Comparison of ENCODE assay signal across 9 cellular contexts in the genomic region with DNA sequence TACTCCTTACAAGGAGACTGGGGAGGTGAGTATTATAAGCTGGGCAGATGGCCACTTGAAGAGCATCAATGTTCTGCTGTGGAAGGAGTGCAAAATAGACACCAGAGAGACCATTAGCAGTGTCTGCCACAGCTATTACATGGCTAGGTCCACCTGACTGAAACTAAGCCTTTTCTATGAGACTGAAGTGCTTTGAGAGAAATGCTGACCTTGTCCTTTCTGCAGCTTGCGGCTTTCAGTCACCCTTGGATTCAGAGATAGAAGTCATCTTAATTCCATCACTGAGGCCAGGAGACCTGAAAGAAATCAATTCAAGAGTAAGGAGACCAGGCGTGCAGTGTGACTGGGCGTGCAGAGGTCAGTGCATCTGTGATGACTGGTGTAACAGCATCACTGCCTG. TPM values are rescaled to one million over a fixed set of nuclear protein-coding genes. Genes with fewer than 3 reads are reported as not detected.
A peak's percentile ranks its signal among the peaks of the same experiment; 100 is the strongest.
DNase-seq lines count a peak whose midpoint lies in the region; ATAC-seq, FAIRE-seq and TF ChIP-seq lines count a peak whose summit lies in the region.
"Had no signal": no experiment of that assay in that cellular context is flagged by ENCODE, and none has a peak within 500 bp of the region (broad histone marks: within the 10 kb centered on the region; RNA-seq: fewer than 3 reads in every experiment).

No MANE protein-coding gene starts in this region.

- H3K27ac ChIP-seq in kidney (ENCODE audit: low read depth in 2 of 2, low read length in 2 of 2) (no peak overlapping the region), smooth muscle cell (ENCODE audit: low read depth) (no peak overlapping the region)

- DNase-seq in activated T-cell treated with anti-CD3 and anti-CD28 coated beads, Interleukin-2, amount 50 U/mL, for 24 hours, result no peak
- no peak for DNase-seq in activated T-cell treated with anti-CD3 and anti-CD28 coated beads, Interleukin-2, amount 50 U/mL, for 48 hours
- no peak for DNase-seq in activated naive CD8-positive, alpha-beta T cell treated with anti-CD3 and anti-CD28 coated beads for 36 hours
- DNase-seq in kidney (no peak), smooth muscle cell (lab: John Stamatoyannopoulos, UW; ENCODE audit: unreplicated experiment) (no peak), islet precursor cell (no peak), GM12891 (ENCODE audit: insufficient read length, low spot score) (no peak)
- DNase-seq: NCI-H510A treated with DMSO at 0.1 percent for 48 hours had no signal

- H4K20me1 ChIP-seq in smooth muscle cell (ENCODE audit: low read depth), result no peaks in the 10 kb centered on the region

- FAIRE-seq in kidney (lab: Jason Lieb, UNC) (no peak), GM12891 (lab: Jason Lieb, UNC) (no peak)

- peak overlapping the region; percentile 74 for H3K4me2 ChIP-seq in smooth muscle cell

- peaks cover 9 to 49% of the 10 kb centered on the region in 2 donors for H3K9me3 ChIP-seq in kidney (ENCODE audit: control insufficient read depth in 1 of 2, low read length in 2 of 2)
- peaks cover 4% of the 10 kb centered on the region for H3K9me3 ChIP-seq in smooth muscle cell (replicated peaks; ENCODE audit: low read depth)

- H3K9ac ChIP-seq in kidney (ENCODE audit: low read length in 2 of 2) (no peak overlapping the region), smooth muscle cell (ENCODE audit: low read depth) (no peak overlapping the region)

- H3K36me3 ChIP-seq in kidney (ENCODE audit: control insufficient read depth in 1 of 2, insufficient read depth in 2 of 2, low read length in 2 of 2) (peaks cover 3 to 7% of the 10 kb centered on the region in 2 donors), smooth muscle cell (ENCODE audit: low read depth) (peaks cover 6% of the 10 kb centered on the region)

- H3K4me3 Mint-ChIP-seq in activated T-cell treated with anti-CD3 and anti-CD28 coated beads, Interleukin-2, amount 50 U/mL, for 24 hours, result peak overlapping the region; percentile 83
- H3K4me3 Mint-ChIP-seq in activated naive CD8-positive, alpha-beta T cell treated with anti-CD3 and anti-CD28 coated beads for 36 hours, result peak overlapping the region; percentile 86

- H3K4me1 ChIP-seq in kidney (ENCODE audit: control insufficient read depth in 1 of 2, insufficient read depth in 1 of 2, low read depth in 1 of 2, low read length in 2 of 2) (peaks cover 7 to 10% of the 10 kb centered on the region in 2 donors), smooth muscle cell (ENCODE audit: low read depth) (no peaks in the 10 kb centered on the region)

- no peaks in the 10 kb centered on the region for H3K27me3 Mint-ChIP-seq in activated T-cell treated with anti-CD3 and anti-CD28 coated beads, Interleukin-2, amount 50 U/mL, for 24 hours
- no peaks in the 10 kb centered on the region for H3K27me3 Mint-ChIP-seq in activated naive CD8-positive, alpha-beta T cell treated with anti-CD3 and anti-CD28 coated beads for 36 hours

- no peak for TF ChIP-seq POLR2A in GM12891 (IDR thresholded peaks at IDR 0.05; ENCODE audit: low read depth, low read length)

- peaks cover 66% of the 10 kb centered on the region for H3K9me3 Mint-ChIP-seq in activated T-cell treated with anti-CD3 and anti-CD28 coated beads, Interleukin-2, amount 50 U/mL, for 24 hours
- peaks cover 55% of the 10 kb centered on the region for H3K9me3 Mint-ChIP-seq in activated naive CD8-positive, alpha-beta T cell treated with anti-CD3 and anti-CD28 coated beads for 36 hours

- no peak for TF ChIP-seq CTCF in kidney (IDR thresholded peaks at IDR 0.05; ENCODE audit: borderline replicate concordance, extremely low read depth, insufficient read depth)
- no peak for TF ChIP-seq CTCF in smooth muscle cell (IDR thresholded peaks at IDR 0.05; ENCODE audit: borderline replicate concordance, insufficient read depth, poor library complexity, severe bottlenecking)

- 99% methylated on average over 3 of the region's 3 CpGs for WGBS in smooth muscle cell (ENCODE audit: low lambda C conversion rate)

- H3K4me1 Mint-ChIP-seq in activated T-cell treated with anti-CD3 and anti-CD28 coated beads, Interleukin-2, amount 50 U/mL, for 24 hours (ENCODE audit: low read depth), result peaks cover 23% of the 10 kb centered on the region
- peaks cover 19% of the 10 kb centered on the region for H3K4me1 Mint-ChIP-seq in activated naive CD8-positive, alpha-beta T cell treated with anti-CD3 and anti-CD28 coated beads for 36 hours

- intact Hi-C loops in kidney (cut with DNase I), result no loop called here

- no peaks in the 10 kb centered on the region for H3K27me3 ChIP-seq in smooth muscle cell (ENCODE audit: low read depth)

- peak overlapping the region; percentile 95 for H3K27ac Mint-ChIP-seq in activated T-cell treated with anti-CD3 and anti-CD28 coated beads, Interleukin-2, amount 50 U/mL, for 24 hours
- H3K27ac Mint-ChIP-seq in activated naive CD8-positive, alpha-beta T cell treated with anti-CD3 and anti-CD28 coated beads for 36 hours, result peak overlapping the region; percentile 93

- H3K36me3 Mint-ChIP-seq in activated T-cell treated with anti-CD3 and anti-CD28 coated beads, Interleukin-2, amount 50 U/mL, for 24 hours (ENCODE audit: low read depth), result peaks cover 67% of the 10 kb centered on the region
- H3K36me3 Mint-ChIP-seq in activated naive CD8-positive, alpha-beta T cell treated with anti-CD3 and anti-CD28 coated beads for 36 hours, result peaks cover 61% of the 10 kb centered on the region

- no peak overlapping the region for H2AFZ ChIP-seq in smooth muscle cell (ENCODE audit: low read depth)

- H3F3A ChIP-seq in smooth muscle cell (ENCODE audit: low read depth), result no peaks in the 10 kb centered on the region

- H3K79me2 ChIP-seq in smooth muscle cell (ENCODE audit: low read depth), result no peaks in the 10 kb centered on the region

- H3K4me3 ChIP-seq in kidney (ENCODE audit: low read length in 2 of 2), result peak overlapping the region; percentile 73 to 84
- peak overlapping the region; percentile 81 for H3K4me3 ChIP-seq in smooth muscle cell

- no peak for ATAC-seq in HG03354 (IDR thresholded peaks at IDR 0.05; ENCODE audit: poor library complexity, severe bottlenecking, unreplicated experiment)

TF ChIP-seq in GM12891, 5 proteins besides CTCF, POLR2A, EP300 and RAD21:
- TF ChIP-seq POU2F2 (IDR thresholded peaks at IDR 0.05; ENCODE audit: low read depth, low read length), result no peak
- TF ChIP-seq PAX5 (IDR thresholded peaks at IDR 0.05; ENCODE audit: insufficient read depth, low read length, severe bottlenecking), result no peak
- no peak for TF ChIP-seq SPI1 (IDR thresholded peaks at IDR 0.05; ENCODE audit: low read depth, low read length)
- TF ChIP-seq POLR2AphosphoS5 (IDR thresholded peaks at IDR 0.05; ENCODE audit: low read depth, low read length), result no peak
- TF ChIP-seq TAF1 (IDR thresholded peaks at IDR 0.05; ENCODE audit: low read depth, low read length), result no peak

RNA-seq across cellular contexts. Expression of a gene that starts 1.3 kb away (rescaled TPM):
- total RNA-seq in activated naive CD8-positive, alpha-beta T cell treated with anti-CD3 and anti-CD28 coated beads for 36 hours, result 1 to 10 TPM; 4.3 to 5.7 TPM
- 11.6 TPM for total RNA-seq in kidney
- polyA plus RNA-seq in kidney (ENCODE audit: insufficient read depth, low read depth, low replicate concordance), result 3.4 TPM
- 6.9 and 7.9 TPM in 2 replicates for total RNA-seq in smooth muscle cell
- 5.2 and 6.2 TPM in 2 replicates for polyA plus RNA-seq in smooth muscle cell
- polyA plus RNA-seq in GM12891 (2012; ENCODE audit: low read depth, missing spikeins), result 0.47 TPM

RNA-seq across cellular contexts. Expression of a gene that starts 29.8 kb away (rescaled TPM):
- 1 to 10 TPM; 1.2 to 1.5 TPM for total RNA-seq in activated naive CD8-positive, alpha-beta T cell treated with anti-CD3 and anti-CD28 coated beads for 36 hours
- 9.3 TPM for total RNA-seq in kidney
- 2.6 TPM for polyA plus RNA-seq in kidney (ENCODE audit: insufficient read depth, low read depth, low replicate concordance)
- 0.90 and 2.0 TPM in 2 replicates for total RNA-seq in smooth muscle cell
- 1.0 and 1.1 TPM in 2 replicates for polyA plus RNA-seq in smooth muscle cell
- not detected for polyA plus RNA-seq in GM12891 (2012; ENCODE audit: low read depth, missing spikeins)

RNA-seq across cellular contexts. Expression of a gene that starts 29.8 kb away (rescaled TPM):
- total RNA-seq in activated naive CD8-positive, alpha-beta T cell treated with anti-CD3 and anti-CD28 coated beads for 36 hours, result 1 to 10 TPM; 3.6 to 4.3 TPM
- total RNA-seq in kidney, result 6.6 TPM
- polyA plus RNA-seq in kidney (ENCODE audit: insufficient read depth, low read depth, low replicate concordance), result 5.1 TPM
- total RNA-seq in smooth muscle cell, result 2.5 and 2.6 TPM in 2 replicates
- polyA plus RNA-seq in smooth muscle cell, result 1.4 TPM in 2 replicates
- 1.3 TPM for polyA plus RNA-seq in GM12891 (2012; ENCODE audit: low read depth, missing spikeins)

RNA-seq across cellular contexts. Expression of a gene that starts 57.7 kb away (rescaled TPM):
- 1 to 10 TPM; 5.4 TPM for total RNA-seq in activated naive CD8-positive, alpha-beta T cell treated with anti-CD3 and anti-CD28 coated beads for 36 hours
- total RNA-seq in kidney (7.6 TPM), smooth muscle cell (5.9 and 10.1 TPM in 2 replicates)
- polyA plus RNA-seq in kidney (ENCODE audit: insufficient read depth, low read depth, low replicate concordance) (3.5 TPM), smooth muscle cell (11.2 and 11.6 TPM in 2 replicates)
- polyA plus RNA-seq in GM12891 (2012; ENCODE audit: low read depth, missing spikeins), result 2.6 TPM
